In the genomic region with DNA sequence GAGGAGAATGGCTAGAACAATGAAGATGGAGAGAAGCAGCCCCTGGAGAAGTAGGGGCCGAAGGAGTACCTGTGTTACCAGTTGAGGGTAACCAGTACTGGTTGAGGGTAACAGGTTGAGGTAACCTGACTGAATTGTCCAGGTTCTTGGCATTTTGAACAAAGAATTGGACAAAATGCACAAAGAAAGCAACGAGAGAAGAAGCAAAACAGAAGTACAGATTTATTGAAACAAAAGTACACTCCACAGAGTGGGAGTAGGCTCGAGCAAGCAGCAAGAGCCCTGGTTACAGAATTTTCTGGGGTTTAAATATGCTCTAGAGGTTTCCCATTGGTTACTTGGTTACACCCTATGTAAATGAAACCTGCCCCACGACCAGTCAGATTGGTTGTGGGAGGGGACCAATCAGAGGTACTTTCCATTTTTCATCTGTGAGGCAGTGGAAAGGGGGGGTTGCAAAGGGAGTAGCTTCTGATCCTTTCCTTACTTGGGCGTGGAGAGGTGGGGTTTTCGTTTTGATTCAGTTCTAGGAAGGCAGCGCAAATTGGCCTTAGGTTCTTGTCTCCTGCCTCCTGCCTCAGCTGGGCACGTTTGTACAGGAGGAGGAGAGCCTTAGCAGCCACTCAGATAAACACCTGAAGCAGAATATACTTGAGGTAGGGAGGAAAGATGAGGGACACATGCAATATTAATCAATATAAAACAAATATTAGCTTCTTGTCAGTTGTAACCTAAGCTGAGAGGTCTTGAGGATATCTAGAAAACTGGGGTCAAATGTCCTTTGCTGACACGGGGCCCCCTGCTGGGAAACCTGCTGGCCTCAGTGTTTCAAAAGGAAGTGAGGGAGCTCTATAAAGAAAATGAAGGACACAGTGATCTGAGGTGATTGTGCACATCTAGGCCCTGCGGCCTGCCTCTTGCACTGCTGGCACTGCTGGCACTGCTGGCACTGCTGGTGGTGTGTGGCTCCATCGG, we compare ENCODE assay signal across 8 cellular contexts. TPM values are rescaled to one million over a fixed set of nuclear protein-coding genes. Genes with fewer than 3 reads are reported as not detected.
DNase-seq lines count a peak whose midpoint lies in the region; ATAC-seq and TF ChIP-seq lines count a peak whose summit lies in the region.

No MANE protein-coding gene starts in this region.

- ATAC-seq in HG03520 (IDR thresholded peaks at IDR 0.05; ENCODE audit: unreplicated experiment) (no peak), GM18909 (IDR thresholded peaks at IDR 0.05; ENCODE audit: poor library complexity, unreplicated experiment) (no peak)

- no peak overlapping the region for H3K4me3 ChIP-seq in adrenal gland
- no peak overlapping the region for H3K4me3 ChIP-seq in suprapubic skin

- DNase-seq in COLO668 (lab: John Stamatoyannopoulos, UW; ENCODE audit: unreplicated experiment) = peak; percentile 25
- DNase-seq in NCI-H1092 (lab: John Stamatoyannopoulos, UW) = peak; percentile 31
- peak; percentile 21 to 27 for DNase-seq in activated CD4-positive, alpha-beta T cell treated with anti-CD3 and anti-CD28 coated beads, Interleukin-2, amount 50 U/mL, for 4 hours
- DNase-seq in inferior parietal cortex (ENCODE audit: extremely low spot score) = peak; percentile 31
- no peak for DNase-seq in adrenal gland
- DNase-seq in suprapubic skin (ENCODE audit: low spot score in 2 of 2) = no peak

- no peaks in the 10 kb centered on the region for H3K36me3 ChIP-seq in adrenal gland (replicated peaks in 1 of 2)
- H3K36me3 ChIP-seq in suprapubic skin = peaks cover 4% of the 10 kb centered on the region

- no peaks in the 10 kb centered on the region for H3K4me1 ChIP-seq in adrenal gland (replicated peaks in 1 of 2)
- H3K4me1 ChIP-seq in suprapubic skin = no peaks in the 10 kb centered on the region

- intact Hi-C loops in adrenal gland (cut with DNase I) = loop anchor here in 1 of 2 donors (10.0 kb wide), 2 partner anchors 107 to 317 kb away; partner anchors contain the start of gene SH3D21

- H3K9me3 ChIP-seq in adrenal gland (replicated peaks in 1 of 3) (no peaks in the 10 kb centered on the region), suprapubic skin (no peaks in the 10 kb centered on the region)

- TF ChIP-seq POLR2A in adrenal gland (IDR thresholded peaks at IDR 0.05) = no peak
- TF ChIP-seq POLR2A in suprapubic skin (IDR thresholded peaks at IDR 0.05) = no peak

- H3K27me3 ChIP-seq in adrenal gland (no peaks in the 10 kb centered on the region), suprapubic skin (no peaks in the 10 kb centered on the region)

- TF ChIP-seq CTCF in adrenal gland (IDR thresholded peaks at IDR 0.05) (no peak), suprapubic skin (IDR thresholded peaks at IDR 0.05) (no peak)

- WGBS in adrenal gland, 4 donors = 65 to 71% (median 68%) methylated on average over 11 of the region's 11 CpGs
- WGBS in suprapubic skin = 45% methylated on average over 11 of the region's 11 CpGs

- H3K27ac ChIP-seq in adrenal gland = no peak overlapping the region
- no peak overlapping the region for H3K27ac ChIP-seq in suprapubic skin

- TF ChIP-seq EP300 in suprapubic skin (IDR thresholded peaks at IDR 0.05) = no peak

RNA-seq across cellular contexts. Expression of gene LSM10, which starts 14.3 kb away (rescaled TPM):
- 10 to 100 TPM; 13.2 to 42.1 (median 34.9) TPM for total RNA-seq in adrenal gland
- polyA plus RNA-seq in adrenal gland = 10 to 100 TPM; 33.5 to 48.7 (median 39.9) TPM
- total RNA-seq in suprapubic skin = 10 to 100 TPM; 19.2 to 22.6 (median 21.4) TPM

RNA-seq across cellular contexts. Expression of gene STK40, which starts 26.2 kb away (rescaled TPM):
- 10 to 100 TPM; 23.7 to 31.2 (median 26.8) TPM for total RNA-seq in adrenal gland
- polyA plus RNA-seq in adrenal gland = 10 to 100 TPM in 2 of 3 donors, 1 to 10 TPM in 1; 9.8 to 20.4 (median 11.1) TPM
- total RNA-seq in suprapubic skin = 10 to 100 TPM; 29.0 to 69.5 (median 51.8) TPM

RNA-seq across cellular contexts. Expression of gene OSCP1, which starts 38.3 kb away (rescaled TPM):
- total RNA-seq in adrenal gland = 10 to 100 TPM in 5 of 8 donors, 1 to 10 TPM in 3; 5.5 to 17.5 (median 10.7) TPM
- 10 to 100 TPM; 11.1 to 20.5 (median 14.1) TPM for polyA plus RNA-seq in adrenal gland
- total RNA-seq in suprapubic skin = 10 to 100 TPM in 2 of 4 donors, 1 to 10 TPM in 2; 3.8 to 15.4 (median 7.9) TPM

RNA-seq across cellular contexts. Expression of gene MRPS15, which starts 52.2 kb away (rescaled TPM):
- 100 to 1,000 TPM in 1 of 8 donors, 10 to 100 TPM in 7; 49.8 to 116 (median 68.8) TPM for total RNA-seq in adrenal gland
- 100 to 1,000 TPM; 156 to 287 (median 256) TPM for polyA plus RNA-seq in adrenal gland
- total RNA-seq in suprapubic skin = 10 to 100 TPM; 47.7 to 91.3 (median 73.6) TPM

Comparison
In these comparisons a context has a peak if more than half of its experiments do, and no peak if none do; other contexts are left out.
1. DNase-seq: peak in COLO668 (single experiment), NCI-H1092 (single experiment), activated CD4-positive, alpha-beta T cell treated with anti-CD3 and anti-CD28 coated beads, Interleukin-2, amount 50 U/mL, for 4 hours (2 of 2) and inferior parietal cortex (single experiment); none in adrenal gland (0 of 7) and suprapubic skin (0 of 2).